ENCODE assay signal across 6 cellular contexts in genomic region chr1:173862146-173862768, GRCh38.
DNase-seq lines count a peak whose midpoint lies in the region; TF ChIP-seq lines count a peak whose summit lies in the region.
"Not testable (repeated sequence)": the region's sequence is repeated elsewhere in the genome, so short reads cannot be mapped to it uniquely, and the experiment has no call there.

No MANE protein-coding gene starts in this region.

- peaks cover 88% of the 10 kb centered on the region for H3K36me3 Mint-ChIP-seq in activated T-cell treated with anti-CD3 and anti-CD28 coated beads, Interleukin-2, amount 50 U/mL, for 24 hours (ENCODE audit: low read depth)

- H3K9me3 ChIP-seq in DOHH2 (ENCODE audit: control insufficient read depth, insufficient read depth, low read length); SK-N-MC (ENCODE audit: low read depth, low read length): not testable (repeated sequence)

- not testable (repeated sequence) for H3K9ac ChIP-seq in SK-N-MC (ENCODE audit: insufficient read length)

- not testable (repeated sequence) for DNase-seq in SK-N-MC (ENCODE audit: low read depth, low spot score); epithelial cell of prostate (ENCODE audit: low read depth, low spot score)
- DNase-seq in activated T-cell treated with anti-CD3 and anti-CD28 coated beads, Interleukin-2, amount 50 U/mL, for 24 hours, result peak; percentile 74
- peak; percentile 14 for DNase-seq in stimulated activated CD8-positive, alpha-beta memory T cell treated with anti-CD3 and anti-CD28 coated beads, Interleukin-4, amount 100 ng/mL, for 24 hours (ENCODE audit: low read depth)

- not testable (repeated sequence) for H3K9me2 ChIP-seq in DOHH2 (replicated peaks; ENCODE audit: control insufficient read depth, low read length)

- H4K20me1 ChIP-seq in DOHH2 (ENCODE audit: control insufficient read depth, insufficient read depth, low read depth, low read length), result peaks cover 31% of the 10 kb centered on the region; the same call in 1 of the 2 replicates

- TF ChIP-seq RAD21 in Ishikawa (IDR thresholded peaks at IDR 0.05; ENCODE audit: low read depth), result not testable (repeated sequence)

- H3F3A ChIP-seq in DOHH2 (ENCODE audit: control insufficient read depth, insufficient read depth), result peaks cover 92% of the 10 kb centered on the region

- H3K36me3 ChIP-seq in DOHH2 (ENCODE audit: control insufficient read depth, low read length) (peaks cover 85% of the 10 kb centered on the region), SK-N-MC (ENCODE audit: insufficient read depth, low read length) (peaks cover 69% of the 10 kb centered on the region)

- peaks cover 33% of the 10 kb centered on the region for H3K4me1 Mint-ChIP-seq in activated T-cell treated with anti-CD3 and anti-CD28 coated beads, Interleukin-2, amount 50 U/mL, for 24 hours (ENCODE audit: low read depth)

- peaks cover 43% of the 10 kb centered on the region for H3K4me1 ChIP-seq in DOHH2 (ENCODE audit: control insufficient read depth, low read length)

- not testable (repeated sequence) for H3K27me3 ChIP-seq in DOHH2 (ENCODE audit: control insufficient read depth, low read length)

- TF ChIP-seq CTCF in DOHH2 (IDR thresholded peaks at IDR 0.05; ENCODE audit: low read depth, low read length, poor library complexity, severe bottlenecking), result not testable (repeated sequence)

- H3K27ac Mint-ChIP-seq in activated T-cell treated with anti-CD3 and anti-CD28 coated beads, Interleukin-2, amount 50 U/mL, for 24 hours, result peak overlapping the region; percentile 100

- H3K27ac ChIP-seq in DOHH2 (ENCODE audit: low read depth, low read length) (peak overlapping the region; percentile 94), SK-N-MC (peak overlapping the region; percentile 96; the same call in 1 of the 2 replicates), epithelial cell of prostate (peak overlapping the region; percentile 95)

- H3K27me3 Mint-ChIP-seq in activated T-cell treated with anti-CD3 and anti-CD28 coated beads, Interleukin-2, amount 50 U/mL, for 24 hours, result not testable (repeated sequence)

- H3K4me2 ChIP-seq in DOHH2 (ENCODE audit: low read length), result not testable (repeated sequence)

- H3K4me3 ChIP-seq in DOHH2 (ENCODE audit: low read length); SK-N-MC: not testable (repeated sequence)

- not testable (repeated sequence) for H3K9me3 Mint-ChIP-seq in activated T-cell treated with anti-CD3 and anti-CD28 coated beads, Interleukin-2, amount 50 U/mL, for 24 hours

- peaks cover 31% of the 10 kb centered on the region for H3K79me2 ChIP-seq in DOHH2 (ENCODE audit: control insufficient read depth, low read length)

- H3K4me3 Mint-ChIP-seq in activated T-cell treated with anti-CD3 and anti-CD28 coated beads, Interleukin-2, amount 50 U/mL, for 24 hours, result peak overlapping the region; percentile 97

- not testable (repeated sequence) for TF ChIP-seq EP300 in Ishikawa (IDR thresholded peaks at IDR 0.05; ENCODE audit: borderline replicate concordance)

TF ChIP-seq in Ishikawa, 13 proteins besides CTCF, POLR2A, EP300 and RAD21:
- TF ChIP-seq MAX (IDR thresholded peaks at IDR 0.05), result 0 out of 2 replicates have a peak, but pooled peaks have one; percentile 20
